In genomic region chr20:47373206-47373722, GRCh38 we compare ENCODE assay signal across 2 cellular contexts.
TF ChIP-seq lines count a peak whose summit lies in the region.

No MANE protein-coding gene starts in this region.

TF ChIP-seq in HCT116, 20 proteins besides CTCF, POLR2A, EP300 and RAD21:
- TF ChIP-seq CBX3 (IDR thresholded peaks at IDR 0.05; ENCODE audit: low read depth) (no peak), EZH2phosphoT487 (IDR thresholded peaks at IDR 0.05; ENCODE audit: borderline replicate concordance) (no peak), JUND (IDR thresholded peaks at IDR 0.05) (no peak), CEBPB (IDR thresholded peaks at IDR 0.05; ENCODE audit: low read depth) (no peak), ELF1 (IDR thresholded peaks at IDR 0.05; ENCODE audit: borderline replicate concordance, low read depth) (no peak), YY1 (IDR thresholded peaks at IDR 0.05; ENCODE audit: extremely low read depth, insufficient replicate concordance, low read depth, low read length) (no peak), EGR1 (IDR thresholded peaks at IDR 0.05; ENCODE audit: low read depth) (no peak), ZNF274 (IDR thresholded peaks at IDR 0.05; ENCODE audit: low read depth, low read length) (no peak), TCF7L2 (IDR thresholded peaks at IDR 0.05; ENCODE audit: borderline replicate concordance, extremely low read depth, insufficient read depth, insufficient read length) (no peak), FOSL1 (IDR thresholded peaks at IDR 0.05; ENCODE audit: low read depth) (no peak), POLR2AphosphoS5 (IDR thresholded peaks at IDR 0.05; ENCODE audit: low read depth, low read length) (no peak)
- TF ChIP-seq, protein P1, sequence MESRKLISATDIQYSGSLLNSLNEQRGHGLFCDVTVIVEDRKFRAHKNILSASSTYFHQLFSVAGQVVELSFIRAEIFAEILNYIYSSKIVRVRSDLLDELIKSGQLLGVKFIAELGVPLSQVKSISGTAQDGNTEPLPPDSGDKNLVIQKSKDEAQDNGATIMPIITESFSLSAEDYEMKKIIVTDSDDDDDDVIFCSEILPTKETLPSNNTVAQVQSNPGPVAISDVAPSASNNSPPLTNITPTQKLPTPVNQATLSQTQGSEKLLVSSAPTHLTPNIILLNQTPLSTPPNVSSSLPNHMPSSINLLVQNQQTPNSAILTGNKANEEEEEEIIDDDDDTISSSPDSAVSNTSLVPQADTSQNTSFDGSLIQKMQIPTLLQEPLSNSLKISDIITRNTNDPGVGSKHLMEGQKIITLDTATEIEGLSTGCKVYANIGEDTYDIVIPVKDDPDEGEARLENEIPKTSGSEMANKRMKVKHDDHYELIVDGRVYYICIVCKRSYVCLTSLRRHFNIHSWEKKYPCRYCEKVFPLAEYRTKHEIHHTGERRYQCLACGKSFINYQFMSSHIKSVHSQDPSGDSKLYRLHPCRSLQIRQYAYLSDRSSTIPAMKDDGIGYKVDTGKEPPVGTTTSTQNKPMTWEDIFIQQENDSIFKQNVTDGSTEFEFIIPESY (IDR thresholded peaks at IDR 0.05; ENCODE audit: extremely low read depth, insufficient replicate concordance, low read length) = no peak
- TF ChIP-seq, protein P2, sequence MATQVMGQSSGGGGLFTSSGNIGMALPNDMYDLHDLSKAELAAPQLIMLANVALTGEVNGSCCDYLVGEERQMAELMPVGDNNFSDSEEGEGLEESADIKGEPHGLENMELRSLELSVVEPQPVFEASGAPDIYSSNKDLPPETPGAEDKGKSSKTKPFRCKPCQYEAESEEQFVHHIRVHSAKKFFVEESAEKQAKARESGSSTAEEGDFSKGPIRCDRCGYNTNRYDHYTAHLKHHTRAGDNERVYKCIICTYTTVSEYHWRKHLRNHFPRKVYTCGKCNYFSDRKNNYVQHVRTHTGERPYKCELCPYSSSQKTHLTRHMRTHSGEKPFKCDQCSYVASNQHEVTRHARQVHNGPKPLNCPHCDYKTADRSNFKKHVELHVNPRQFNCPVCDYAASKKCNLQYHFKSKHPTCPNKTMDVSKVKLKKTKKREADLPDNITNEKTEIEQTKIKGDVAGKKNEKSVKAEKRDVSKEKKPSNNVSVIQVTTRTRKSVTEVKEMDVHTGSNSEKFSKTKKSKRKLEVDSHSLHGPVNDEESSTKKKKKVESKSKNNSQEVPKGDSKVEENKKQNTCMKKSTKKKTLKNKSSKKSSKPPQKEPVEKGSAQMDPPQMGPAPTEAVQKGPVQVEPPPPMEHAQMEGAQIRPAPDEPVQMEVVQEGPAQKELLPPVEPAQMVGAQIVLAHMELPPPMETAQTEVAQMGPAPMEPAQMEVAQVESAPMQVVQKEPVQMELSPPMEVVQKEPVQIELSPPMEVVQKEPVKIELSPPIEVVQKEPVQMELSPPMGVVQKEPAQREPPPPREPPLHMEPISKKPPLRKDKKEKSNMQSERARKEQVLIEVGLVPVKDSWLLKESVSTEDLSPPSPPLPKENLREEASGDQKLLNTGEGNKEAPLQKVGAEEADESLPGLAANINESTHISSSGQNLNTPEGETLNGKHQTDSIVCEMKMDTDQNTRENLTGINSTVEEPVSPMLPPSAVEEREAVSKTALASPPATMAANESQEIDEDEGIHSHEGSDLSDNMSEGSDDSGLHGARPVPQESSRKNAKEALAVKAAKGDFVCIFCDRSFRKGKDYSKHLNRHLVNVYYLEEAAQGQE (IDR thresholded peaks at IDR 0.05; ENCODE audit: low read depth) = no peak
- TF ChIP-seq, protein P3, sequence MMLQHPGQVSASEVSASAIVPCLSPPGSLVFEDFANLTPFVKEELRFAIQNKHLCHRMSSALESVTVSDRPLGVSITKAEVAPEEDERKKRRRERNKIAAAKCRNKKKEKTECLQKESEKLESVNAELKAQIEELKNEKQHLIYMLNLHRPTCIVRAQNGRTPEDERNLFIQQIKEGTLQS (IDR thresholded peaks at IDR 0.05) = no peak
- TF ChIP-seq, protein P4, sequence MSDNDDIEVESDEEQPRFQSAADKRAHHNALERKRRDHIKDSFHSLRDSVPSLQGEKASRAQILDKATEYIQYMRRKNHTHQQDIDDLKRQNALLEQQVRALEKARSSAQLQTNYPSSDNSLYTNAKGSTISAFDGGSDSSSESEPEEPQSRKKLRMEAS (IDR thresholded peaks at IDR 0.05) = no peak

TF ChIP-seq in K562, 482 proteins besides CTCF, POLR2A, EP300 and RAD21:
- peak; percentile 44; the same call in 1 of the 2 replicates for TF ChIP-seq SMARCA5 (IDR thresholded peaks at IDR 0.05)
- 0 out of 4 replicates have a peak, but pooled peaks have one; percentile 19 to 35 for TF ChIP-seq KDM1A (IDR thresholded peaks at IDR 0.05)
- TF ChIP-seq PTRF (tag; IDR thresholded peaks at IDR 0.05) = no peak
- peak; percentile 50; the same call in 1 of the 2 replicates for TF ChIP-seq ZNF436 (CRISPR knock-in tag; IDR thresholded peaks at IDR 0.05)
- TF ChIP-seq RBM25 (IDR thresholded peaks at IDR 0.05; ENCODE audit: low read depth, low read length, severe bottlenecking) = peak; percentile 97
- TF ChIP-seq, protein P5, sequence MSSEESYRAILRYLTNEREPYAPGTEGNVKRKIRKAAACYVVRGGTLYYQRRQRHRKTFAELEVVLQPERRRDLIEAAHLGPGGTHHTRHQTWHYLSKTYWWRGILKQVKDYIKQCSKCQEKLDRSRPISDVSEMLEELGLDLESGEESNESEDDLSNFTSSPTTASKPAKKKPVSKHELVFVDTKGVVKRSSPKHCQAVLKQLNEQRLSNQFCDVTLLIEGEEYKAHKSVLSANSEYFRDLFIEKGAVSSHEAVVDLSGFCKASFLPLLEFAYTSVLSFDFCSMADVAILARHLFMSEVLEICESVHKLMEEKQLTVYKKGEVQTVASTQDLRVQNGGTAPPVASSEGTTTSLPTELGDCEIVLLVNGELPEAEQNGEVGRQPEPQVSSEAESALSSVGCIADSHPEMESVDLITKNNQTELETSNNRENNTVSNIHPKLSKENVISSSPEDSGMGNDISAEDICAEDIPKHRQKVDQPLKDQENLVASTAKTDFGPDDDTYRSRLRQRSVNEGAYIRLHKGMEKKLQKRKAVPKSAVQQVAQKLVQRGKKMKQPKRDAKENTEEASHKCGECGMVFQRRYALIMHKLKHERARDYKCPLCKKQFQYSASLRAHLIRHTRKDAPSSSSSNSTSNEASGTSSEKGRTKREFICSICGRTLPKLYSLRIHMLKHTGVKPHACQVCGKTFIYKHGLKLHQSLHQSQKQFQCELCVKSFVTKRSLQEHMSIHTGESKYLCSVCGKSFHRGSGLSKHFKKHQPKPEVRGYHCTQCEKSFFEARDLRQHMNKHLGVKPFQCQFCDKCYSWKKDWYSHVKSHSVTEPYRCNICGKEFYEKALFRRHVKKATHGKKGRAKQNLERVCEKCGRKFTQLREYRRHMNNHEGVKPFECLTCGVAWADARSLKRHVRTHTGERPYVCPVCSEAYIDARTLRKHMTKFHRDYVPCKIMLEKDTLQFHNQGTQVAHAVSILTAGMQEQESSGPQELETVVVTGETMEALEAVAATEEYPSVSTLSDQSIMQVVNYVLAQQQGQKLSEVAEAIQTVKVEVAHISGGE (CRISPR knock-in tag; IDR thresholded peaks at IDR 0.05) = peak in 1 of 3 experiments; percentile 81; a peak in 2 of 6 replicates
- no peak for TF ChIP-seq ZSCAN32 (CRISPR knock-in tag; IDR thresholded peaks at IDR 0.05)
- no peak for TF ChIP-seq ZKSCAN3 (CRISPR knock-in tag; IDR thresholded peaks at IDR 0.05)
- TF ChIP-seq ZFP36 (IDR thresholded peaks at IDR 0.05; ENCODE audit: low read depth, low read length, partially characterized antibody) = peak; percentile 99
- TF ChIP-seq ID3 (CRISPR knock-in tag; IDR thresholded peaks at IDR 0.05) = no peak
- TF ChIP-seq ID3 (tag; IDR thresholded peaks at IDR 0.05) = no peak
- TF ChIP-seq SPI1 (IDR thresholded peaks at IDR 0.05; ENCODE audit: borderline replicate concordance, low read depth, low read length) = 0 out of 2 replicates have a peak, but pooled peaks have one; percentile 21
- TF ChIP-seq FOXA1 (IDR thresholded peaks at IDR 0.05; ENCODE audit: borderline replicate concordance) = no peak
- TF ChIP-seq, protein P6, sequence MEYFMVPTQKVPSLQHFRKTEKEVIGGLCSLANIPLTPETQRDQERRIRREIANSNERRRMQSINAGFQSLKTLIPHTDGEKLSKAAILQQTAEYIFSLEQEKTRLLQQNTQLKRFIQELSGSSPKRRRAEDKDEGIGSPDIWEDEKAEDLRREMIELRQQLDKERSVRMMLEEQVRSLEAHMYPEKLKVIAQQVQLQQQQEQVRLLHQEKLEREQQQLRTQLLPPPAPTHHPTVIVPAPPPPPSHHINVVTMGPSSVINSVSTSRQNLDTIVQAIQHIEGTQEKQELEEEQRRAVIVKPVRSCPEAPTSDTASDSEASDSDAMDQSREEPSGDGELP (CRISPR knock-in tag; IDR thresholded peaks at IDR 0.05; ENCODE audit: borderline replicate concordance) = no peak
- TF ChIP-seq GTF3C2 (IDR thresholded peaks at IDR 0.05; ENCODE audit: borderline replicate concordance, extremely low read depth, insufficient read length) = peak; percentile 22
- TF ChIP-seq BCOR (IDR thresholded peaks at IDR 0.05) = peak; percentile 88
